16 cellular contexts compared by ENCODE assay signal in the genomic region with DNA sequence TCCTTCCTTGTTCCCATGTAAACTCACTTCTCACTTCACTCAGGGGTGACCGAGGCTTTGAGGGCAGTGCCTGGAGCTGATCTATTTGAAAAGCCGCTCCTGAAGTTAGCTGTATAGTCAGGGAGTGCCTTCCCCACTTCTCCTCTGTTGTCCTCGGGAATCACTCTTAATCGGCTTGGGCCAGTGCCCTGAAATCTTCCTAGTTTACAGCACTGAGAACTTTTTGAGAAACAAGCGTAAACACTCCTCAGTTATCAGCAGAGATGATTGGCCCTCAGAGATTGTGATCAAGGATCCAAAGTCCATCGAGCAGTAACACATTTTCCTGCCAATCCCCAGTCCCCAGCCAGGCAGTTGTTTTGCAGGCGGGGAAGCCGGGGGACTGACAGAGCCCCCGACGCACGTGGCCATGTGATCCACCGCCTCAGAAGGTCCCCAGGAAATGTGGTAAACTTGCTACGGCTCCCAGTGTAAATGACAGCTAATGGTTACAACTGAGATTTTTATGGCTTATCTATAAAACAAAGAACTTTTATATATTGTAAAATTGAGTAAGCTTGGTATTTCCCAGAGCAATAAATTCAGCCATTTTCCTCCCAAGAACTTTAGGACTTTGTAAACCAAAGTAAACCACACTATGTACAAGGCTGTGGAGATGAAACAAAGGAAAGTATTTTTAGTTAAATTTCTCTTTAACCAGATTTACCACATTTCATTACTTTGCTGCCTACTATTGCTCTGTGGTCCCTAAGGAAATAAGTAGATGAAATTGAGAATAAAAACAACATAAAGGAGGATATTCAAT. TPM values are rescaled to one million over a fixed set of nuclear protein-coding genes. Genes with fewer than 3 reads are reported as not detected.
A peak's percentile ranks its signal among the peaks of the same experiment; 100 is the strongest.
DNase-seq lines count a peak whose midpoint lies in the region; ATAC-seq and TF ChIP-seq lines count a peak whose summit lies in the region.
"Had no signal": no experiment of that assay in that cellular context is flagged by ENCODE, and none has a peak within 500 bp of the region (broad histone marks: within the 10 kb centered on the region; RNA-seq: fewer than 3 reads in every experiment).

No MANE protein-coding gene starts in this region.

- no peak for DNase-seq in CD4-positive, alpha-beta memory T cell
- DNase-seq in PC-3 (no peak), epithelial cell of proximal tubule (ENCODE audit: low read depth) (peak; percentile 23), prostate gland (ENCODE audit: low spot score) (no peak), superior temporal gyrus (ENCODE audit: extremely low spot score) (no peak)
- DNase-seq in naive thymus-derived CD4-positive, alpha-beta T cell: no peak
- DNase-seq: activated CD4-positive, alpha-beta T cell treated with anti-CD3 and anti-CD28 coated beads for 48 hours; NCI-H146; NCI-H524; occipital lobe; T-helper 2 cell had no signal

- H3K4me3 ChIP-seq in CD4-positive, alpha-beta memory T cell (ENCODE audit: low read length in 2 of 2): no peak overlapping the region
- H3K4me3 ChIP-seq in PC-3 (ENCODE audit: low read length): peak overlapping the region; percentile 32; the same call in 1 of the 2 replicates
- H3K4me3 ChIP-seq in epithelial cell of proximal tubule (ENCODE audit: low read depth, low read length): peak overlapping the region; percentile 24
- H3K4me3 ChIP-seq in naive thymus-derived CD4-positive, alpha-beta T cell (ENCODE audit: low read length): no peak overlapping the region
- H3K4me3 ChIP-seq in prostate gland: no peak overlapping the region

- POLR2A ChIA-PET in CD4-positive, alpha-beta memory T cell (lab: Charles Lee; ENCODE audit: partially characterized antibody): interaction anchor here (0.6 kb wide), 1 partner anchor 8 kb away, joined by 3 read pairs; no protein-coding TSS in a partner anchor
- POLR2A ChIA-PET in PC-3 (lab: Charles Lee; ENCODE audit: unreplicated experiment): no interaction called here
- POLR2A ChIA-PET in naive thymus-derived CD4-positive, alpha-beta T cell (lab: Charles Lee): interaction anchor here (0.5 to 1.7 kb wide), 3 partner anchors 10 to 45 kb away, joined by 3 to 5 read pairs (median 4); no protein-coding TSS in a partner anchor

- H3K27me3 Mint-ChIP-seq in CD4-positive, alpha-beta memory T cell: peaks cover 7 to 8% of the 10 kb centered on the region in 2 donors
- H3K27me3 Mint-ChIP-seq in naive thymus-derived CD4-positive, alpha-beta T cell: peaks cover 0 to 29% (median 0%) of the 10 kb centered on the region in 5 donors

- intact Hi-C loops in CD4-positive, alpha-beta memory T cell (cut with micrococcal nuclease): no loop called here
- intact Hi-C loops in PC-3 (cut with micrococcal nuclease): no loop called here
- intact Hi-C loops in naive thymus-derived CD4-positive, alpha-beta T cell (cut with micrococcal nuclease): no loop called here
- intact Hi-C loops in prostate gland (cut with DNase I): no loop called here

- CTCF ChIA-PET in CD4-positive, alpha-beta memory T cell (lab: Charles Lee; ENCODE audit: partially characterized antibody): interaction anchor here (0.5 to 11.9 kb wide), 4 partner anchors 15 to 183 kb away, joined by 3 to 124 read pairs (median 4); a partner anchor contains a TSS
- CTCF ChIA-PET in PC-3 (lab: Charles Lee): interaction anchor here (1.1 kb wide), 1 partner anchor 124 kb away, joined by 4 read pairs; no protein-coding TSS in a partner anchor
- CTCF ChIA-PET in naive thymus-derived CD4-positive, alpha-beta T cell (lab: Charles Lee): interaction anchor here (1.4 kb wide), 1 partner anchor 124 kb away, joined by 8 read pairs; no protein-coding TSS in a partner anchor

- H3K9ac ChIP-seq in PC-3 (ENCODE audit: low read length): no peak overlapping the region

- H3F3A ChIP-seq in PC-3 (ENCODE audit: low read length, unreplicated experiment): no peaks in the 10 kb centered on the region

- H3K4me1 ChIP-seq in CD4-positive, alpha-beta memory T cell (ENCODE audit: insufficient read depth, low read length): peaks cover 24% of the 10 kb centered on the region
- H3K4me1 ChIP-seq in PC-3 (ENCODE audit: insufficient read depth, low read length) (no peaks in the 10 kb centered on the region), prostate gland (replicated peaks) (no peaks in the 10 kb centered on the region)
- H3K4me1 ChIP-seq in naive thymus-derived CD4-positive, alpha-beta T cell (ENCODE audit: control insufficient read depth in 2 of 2, insufficient read depth in 2 of 2, low read length in 2 of 2): peaks cover 19 to 46% of the 10 kb centered on the region in 2 donors

- no peaks in the 10 kb centered on the region for H4K20me1 ChIP-seq in PC-3 (ENCODE audit: low read length)

- no peaks in the 10 kb centered on the region for H3K27me3 ChIP-seq in CD4-positive, alpha-beta memory T cell (ENCODE audit: insufficient read depth, low read length)
- H3K27me3 ChIP-seq in PC-3 (ENCODE audit: low read length) (peaks cover 58% of the 10 kb centered on the region), prostate gland (replicated peaks; ENCODE audit: insufficient read depth) (no peaks in the 10 kb centered on the region)
- peaks cover 0 to 6% of the 10 kb centered on the region in 2 donors for H3K27me3 ChIP-seq in naive thymus-derived CD4-positive, alpha-beta T cell (ENCODE audit: control insufficient read depth in 2 of 2, insufficient read depth in 2 of 2, low read length in 2 of 2)

- no TSS peak for BruUV-seq in PC-3 (replicated peaks; lab: Mats Ljungman, UMichigan)

- ATAC-seq in PC-3 (peak; percentile 27), GM18907 (IDR thresholded peaks at IDR 0.05; ENCODE audit: unreplicated experiment) (no peak), GM19023 (IDR thresholded peaks at IDR 0.05; ENCODE audit: unreplicated experiment) (no peak)
- ATAC-seq in naive thymus-derived CD4-positive, alpha-beta T cell: no peak

- H3K9me3 ChIP-seq in CD4-positive, alpha-beta memory T cell (ENCODE audit: control insufficient read depth in 1 of 2, low read length in 2 of 2): no peaks in the 10 kb centered on the region
- H3K9me3 ChIP-seq in PC-3 (ENCODE audit: low read length): no peaks in the 10 kb centered on the region
- H3K9me3 ChIP-seq in naive thymus-derived CD4-positive, alpha-beta T cell (ENCODE audit: control insufficient read depth in 2 of 3, low read length in 3 of 3): no peaks in the 10 kb centered on the region
- H3K9me3 ChIP-seq in prostate gland: no peaks in the 10 kb centered on the region

- H3K36me3 Mint-ChIP-seq in CD4-positive, alpha-beta memory T cell: no peaks in the 10 kb centered on the region
- peaks cover 0 to 7% (median 0%) of the 10 kb centered on the region in 5 donors for H3K36me3 Mint-ChIP-seq in naive thymus-derived CD4-positive, alpha-beta T cell
- H3K36me3 Mint-ChIP-seq: memory B cell had no signal

- peak overlapping the region in 4 of 7 donors; percentile 23 to 54 (median 31) for H3K27ac Mint-ChIP-seq in CD4-positive, alpha-beta memory T cell
- H3K27ac Mint-ChIP-seq in naive thymus-derived CD4-positive, alpha-beta T cell: peak overlapping the region in 6 of 9 donors; percentile 36 to 82 (median 42)
- H3K27ac Mint-ChIP-seq: memory B cell had no signal

- H3K4me2 ChIP-seq in PC-3 (ENCODE audit: low read length): peak overlapping the region; percentile 51

- TF ChIP-seq POLR2A in prostate gland (IDR thresholded peaks at IDR 0.05): no peak

- H3K4me3 Mint-ChIP-seq in CD4-positive, alpha-beta memory T cell: no peak overlapping the region
- H3K4me3 Mint-ChIP-seq in naive thymus-derived CD4-positive, alpha-beta T cell: peak overlapping the region in 6 of 10 donors; percentile 2 to 57 (median 28)
- H3K4me3 Mint-ChIP-seq: memory B cell had no signal

- peaks cover 21 to 39% (median 32%) of the 10 kb centered on the region in 4 donors for H3K4me1 Mint-ChIP-seq in CD4-positive, alpha-beta memory T cell
- H3K4me1 Mint-ChIP-seq in naive thymus-derived CD4-positive, alpha-beta T cell: peaks cover 22 to 62% (median 44%) of the 10 kb centered on the region in 7 donors
- H3K4me1 Mint-ChIP-seq: memory B cell had no signal

- H3K9me3 Mint-ChIP-seq in CD4-positive, alpha-beta memory T cell: no peaks in the 10 kb centered on the region
- H3K9me3 Mint-ChIP-seq in naive thymus-derived CD4-positive, alpha-beta T cell: peaks cover 0 to 2% (median 0%) of the 10 kb centered on the region in 11 donors
- H3K9me3 Mint-ChIP-seq: memory B cell had no signal

- no peaks in the 10 kb centered on the region for H3K36me3 ChIP-seq in CD4-positive, alpha-beta memory T cell (ENCODE audit: insufficient read depth, low read length)
- H3K36me3 ChIP-seq in PC-3 (ENCODE audit: low read depth, low read length) (no peaks in the 10 kb centered on the region), prostate gland (no peaks in the 10 kb centered on the region)
- no peaks in the 10 kb centered on the region for H3K36me3 ChIP-seq in naive thymus-derived CD4-positive, alpha-beta T cell (ENCODE audit: control insufficient read depth in 2 of 3, insufficient read depth in 3 of 3, low read length in 3 of 3)

- 15% methylated on average over 13 of the region's 13 CpGs for WGBS in prostate gland

- no peaks in the 10 kb centered on the region for H3K9me2 ChIP-seq in PC-3 (replicated peaks; ENCODE audit: low read length)

- no peak overlapping the region for H3K27ac ChIP-seq in CD4-positive, alpha-beta memory T cell (ENCODE audit: low read depth, low read length)
- no peak overlapping the region for H3K27ac ChIP-seq in PC-3 (ENCODE audit: low read length)
- H3K27ac ChIP-seq in naive thymus-derived CD4-positive, alpha-beta T cell (ENCODE audit: low read depth, low read length): no peak overlapping the region
- no peak overlapping the region for H3K27ac ChIP-seq in prostate gland

- no peaks in the 10 kb centered on the region for H3K79me2 ChIP-seq in PC-3 (ENCODE audit: low read length)

- peak overlapping the region; percentile 53 for H2AFZ ChIP-seq in PC-3 (ENCODE audit: low read length)

- no peak for TF ChIP-seq CTCF in PC-3 (conservative IDR thresholded peaks at IDR 0.05; ENCODE audit: low read depth, low read length)
- no peak for TF ChIP-seq CTCF in epithelial cell of proximal tubule (conservative IDR thresholded peaks at IDR 0.05; ENCODE audit: low read depth, low read length)
- TF ChIP-seq CTCF in prostate gland (IDR thresholded peaks at IDR 0.05): no peak

RNA-seq across cellular contexts. Expression of a gene that starts 53.5 kb away (rescaled TPM):
- not detected for total RNA-seq in CD4-positive, alpha-beta memory T cell
- polyA plus RNA-seq in CD4-positive, alpha-beta memory T cell: not detected
- not detected in 2 replicates for total RNA-seq in PC-3 (2014; rRNA removed)
- not detected in 2 replicates for total RNA-seq in epithelial cell of proximal tubule
- total RNA-seq in naive thymus-derived CD4-positive, alpha-beta T cell: not detected
- not detected for polyA plus RNA-seq in naive thymus-derived CD4-positive, alpha-beta T cell
- 1 to 10 TPM in 1 of 2 donors, not detected in 1; 4.7 TPM for total RNA-seq in prostate gland
- total RNA-seq: dermis microvascular lymphatic vessel endothelial cell, occipital lobe, subcutaneous adipose tissue had no signal

Comparison
In these comparisons a context has a peak if more than half of its experiments do, and no peak if none do; other contexts are left out.
1. H3K4me3 ChIP-seq: peak in PC-3 (single experiment) and epithelial cell of proximal tubule (single experiment); none in CD4-positive, alpha-beta memory T cell (0 of 2), naive thymus-derived CD4-positive, alpha-beta T cell (single experiment) and prostate gland (0 of 2).
2. H3K4me3 Mint-ChIP-seq: peak in naive thymus-derived CD4-positive, alpha-beta T cell (6 of 10); none in CD4-positive, alpha-beta memory T cell (0 of 8).